8 cellular contexts compared by ENCODE assay signal in genomic region chr14:76267322-76268012, GRCh38.
DNase-seq lines count a peak whose midpoint lies in the region; ATAC-seq and TF ChIP-seq lines count a peak whose summit lies in the region.

No MANE protein-coding gene starts in this region.

- H3K4me1 ChIP-seq in HUES48 (ENCODE audit: control insufficient read depth, insufficient read depth, low read length), result peaks cover 14% of the 10 kb centered on the region
- no peaks in the 10 kb centered on the region for H3K4me1 ChIP-seq in CD8-positive, alpha-beta memory T cell (ENCODE audit: insufficient read depth, low read length)

- peak; percentile 36 for TF ChIP-seq CTCF in cardiac fibroblast (IDR thresholded peaks at IDR 0.05; ENCODE audit: low read depth, low read length)

- no peaks in the 10 kb centered on the region for H3K9me3 ChIP-seq in HUES48 (ENCODE audit: control insufficient read depth, insufficient read depth, low read length)
- no peaks in the 10 kb centered on the region for H3K9me3 ChIP-seq in CD8-positive, alpha-beta memory T cell (ENCODE audit: low read length)

- ATAC-seq in HG03520 (IDR thresholded peaks at IDR 0.05; ENCODE audit: unreplicated experiment) (no peak), esophagus mucosa (no peak)

- H3K36me3 Mint-ChIP-seq in CD8-positive, alpha-beta memory T cell, result peaks cover 0 to 8% (median 0%) of the 10 kb centered on the region in 3 donors

- peak in 12 of 14 donors; percentile 3 to 68 (median 32) for DNase-seq in C1 segment of cervical spinal cord (lab: John Stamatoyannopoulos, UW)
- peak; percentile 48 to 58 for DNase-seq in cardiac fibroblast (ENCODE audit: low read depth in 2 of 2)
- peak; percentile 73 for DNase-seq in kidney glomerular epithelial cell (lab: John Stamatoyannopoulos, UW)
- peak; percentile 22 for DNase-seq in stimulated activated CD4-positive, alpha-beta T cell treated with anti-CD3 and anti-CD28 coated beads, Interleukin-15, amount 100 ng/mL, for 24 hours
- no peak for DNase-seq in CD8-positive, alpha-beta memory T cell

- H3K27me3 ChIP-seq in HUES48 (ENCODE audit: control insufficient read depth, insufficient read depth, low read length), result peaks cover 21% of the 10 kb centered on the region
- H3K27me3 ChIP-seq in CD8-positive, alpha-beta memory T cell (ENCODE audit: insufficient read depth, low read length, poor library complexity, severe bottlenecking), result no peaks in the 10 kb centered on the region

- H3K27ac Mint-ChIP-seq in CD8-positive, alpha-beta memory T cell, result no peak overlapping the region

- peaks cover 0 to 3% (median 0%) of the 10 kb centered on the region in 5 donors for H3K9me3 Mint-ChIP-seq in CD8-positive, alpha-beta memory T cell

- H3K27ac ChIP-seq in HUES48 (ENCODE audit: low read depth, low read length), result peak overlapping the region; percentile 84
- no peak overlapping the region for H3K27ac ChIP-seq in CD8-positive, alpha-beta memory T cell (ENCODE audit: low read depth, low read length)

- peaks cover 0 to 6% (median 0%) of the 10 kb centered on the region in 3 donors for H3K4me1 Mint-ChIP-seq in CD8-positive, alpha-beta memory T cell

- H3K4me3 ChIP-seq in HUES48 (ENCODE audit: low read depth, low read length) (peak overlapping the region; percentile 50), cardiac fibroblast (replicated peaks in 1 of 2; ENCODE audit: low read depth in 2 of 2, low read length in 2 of 2) (peak overlapping the region; percentile 36 to 38)
- no peak overlapping the region for H3K4me3 ChIP-seq in CD8-positive, alpha-beta memory T cell (ENCODE audit: low read length)

- CTCF ChIA-PET in CD8-positive, alpha-beta memory T cell (lab: Charles Lee), result no interaction called here

- H3K36me3 ChIP-seq in HUES48 (ENCODE audit: control insufficient read depth, insufficient read depth, low read length), result no peaks in the 10 kb centered on the region
- no peaks in the 10 kb centered on the region for H3K36me3 ChIP-seq in CD8-positive, alpha-beta memory T cell (ENCODE audit: insufficient read depth, low read length)

- peak overlapping the region; percentile 42 for H3K9ac ChIP-seq in HUES48 (ENCODE audit: low read depth, low read length)

- H3K4me3 Mint-ChIP-seq in CD8-positive, alpha-beta memory T cell, result peak overlapping the region in 2 of 7 donors; percentile 33 to 40

- POLR2A ChIA-PET in CD8-positive, alpha-beta memory T cell (lab: Charles Lee), result no interaction called here

- H3K27me3 Mint-ChIP-seq in CD8-positive, alpha-beta memory T cell, result peaks cover 17 to 76% of the 10 kb centered on the region in 2 donors

Comparison
In these comparisons a context has a peak if more than half of its experiments do, and no peak if none do; other contexts are left out.
1. DNase-seq: peak in C1 segment of cervical spinal cord (12 of 14), cardiac fibroblast (2 of 2), kidney glomerular epithelial cell (single experiment) and stimulated activated CD4-positive, alpha-beta T cell treated with anti-CD3 and anti-CD28 coated beads, Interleukin-15, amount 100 ng/mL, for 24 hours (single experiment); none in CD8-positive, alpha-beta memory T cell (0 of 5).